Comparison of ENCODE assay signal across 8 cellular contexts in genomic region chr17:58329035-58329807, GRCh38.
A peak's percentile ranks its signal among the peaks of the same experiment; 100 is the strongest.
DNase-seq lines count a peak whose midpoint lies in the region; ATAC-seq and TF ChIP-seq lines count a peak whose summit lies in the region.

No MANE protein-coding gene starts in this region.

- ATAC-seq in GM19025 (IDR thresholded peaks at IDR 0.05; ENCODE audit: low read depth, unreplicated experiment): peak; percentile 34
- ATAC-seq in HG03139 (IDR thresholded peaks at IDR 0.05; ENCODE audit: unreplicated experiment): peak; percentile 33
- ATAC-seq in stimulated activated memory B cell treated with anti-CD40 and anti-IgM and Interleukin-4, amounts not matched to agents 10 μg/mL and 1 μg/mL and 100 μg/mL, for 72 hours: peak; percentile 63

- peaks cover 30% of the 10 kb centered on the region for H3K36me3 Mint-ChIP-seq in stimulated activated memory B cell treated with anti-CD40 and anti-IgM and Interleukin-4, amounts not matched to agents 10 μg/mL and 1 μg/mL and 100 μg/mL, for 72 hours

- peaks cover 20% of the 10 kb centered on the region for H3K79me2 ChIP-seq in SU-DHL-6 (ENCODE audit: insufficient read depth, low read length)

- TF ChIP-seq CTCF in AG04449 (IDR thresholded peaks at IDR 0.05; ENCODE audit: insufficient read depth, low read length, missing control alignments) (peak; percentile 30), SU-DHL-6 (IDR thresholded peaks at IDR 0.05; ENCODE audit: insufficient read depth, low read length, poor library complexity, severe bottlenecking) (peak; percentile 71), astrocyte of the spinal cord (IDR thresholded peaks at IDR 0.05; ENCODE audit: low read depth, low read length) (peak; percentile 29)

- H3K9me3 ChIP-seq in SU-DHL-6 (ENCODE audit: insufficient read depth, low read length): no peaks in the 10 kb centered on the region

- H3K27me3 Mint-ChIP-seq in stimulated activated memory B cell treated with anti-CD40 and anti-IgM and Interleukin-4, amounts not matched to agents 10 μg/mL and 1 μg/mL and 100 μg/mL, for 72 hours: peaks cover 8% of the 10 kb centered on the region

- no peaks in the 10 kb centered on the region for H4K20me1 ChIP-seq in SU-DHL-6 (ENCODE audit: low read depth, low read length)

- peak overlapping the region; percentile 41 for H3K9ac ChIP-seq in SU-DHL-6 (ENCODE audit: low read length)

- in situ Hi-C loops in astrocyte of the spinal cord (cut with HindIII; ENCODE audit: low sequenced_read_pairs): no loop called here

- peaks cover 68% of the 10 kb centered on the region for H3K4me1 Mint-ChIP-seq in stimulated activated memory B cell treated with anti-CD40 and anti-IgM and Interleukin-4, amounts not matched to agents 10 μg/mL and 1 μg/mL and 100 μg/mL, for 72 hours

- CTCF ChIA-PET in AG04449 (lab: Yijun Ruan, JAX): interaction anchor here (1.5 to 1.9 kb wide), 2 partner anchors 8 to 79 kb away, joined by 4 to 10 read pairs; no protein-coding TSS in a partner anchor

- H3K4me3 ChIP-seq in AG04449 (ENCODE audit: low read depth, low read length) (no peak overlapping the region), SU-DHL-6 (ENCODE audit: insufficient read depth, low read length, poor library complexity, severe bottlenecking) (no peak overlapping the region), astrocyte of the spinal cord (ENCODE audit: low read depth, low read length) (no peak overlapping the region)

- H3K27me3 ChIP-seq in SU-DHL-6 (ENCODE audit: low read length): no peaks in the 10 kb centered on the region

- H3K27ac ChIP-seq in SU-DHL-6 (ENCODE audit: low read depth, low read length): peak overlapping the region; percentile 97

- peak overlapping the region; percentile 76 for H3K4me2 ChIP-seq in SU-DHL-6 (ENCODE audit: low read depth, low read length, poor library complexity, severe bottlenecking)

- H3K9me3 Mint-ChIP-seq in stimulated activated memory B cell treated with anti-CD40 and anti-IgM and Interleukin-4, amounts not matched to agents 10 μg/mL and 1 μg/mL and 100 μg/mL, for 72 hours: no peaks in the 10 kb centered on the region

- H3F3A ChIP-seq in SU-DHL-6 (ENCODE audit: insufficient read depth): peaks cover 67% of the 10 kb centered on the region

- H2AFZ ChIP-seq in SU-DHL-6 (ENCODE audit: low read depth, low read length, severe bottlenecking): no peak overlapping the region

- H3K36me3 ChIP-seq in SU-DHL-6 (ENCODE audit: low read length): peaks cover 20% of the 10 kb centered on the region

- peak overlapping the region; percentile 85 for H3K4me3 Mint-ChIP-seq in stimulated activated memory B cell treated with anti-CD40 and anti-IgM and Interleukin-4, amounts not matched to agents 10 μg/mL and 1 μg/mL and 100 μg/mL, for 72 hours

- DNase-seq in AG04449 (ENCODE audit: low read depth, low spot score) (no peak), astrocyte of the spinal cord (ENCODE audit: low read depth, low spot score) (no peak), medulla oblongata (ENCODE audit: extremely low spot score) (peak; percentile 75), NCI-H446 treated with DMSO at 0.1 percent for 48 hours (lab: John Stamatoyannopoulos, UW) (no peak)

- peak overlapping the region; percentile 100 for H3K27ac Mint-ChIP-seq in stimulated activated memory B cell treated with anti-CD40 and anti-IgM and Interleukin-4, amounts not matched to agents 10 μg/mL and 1 μg/mL and 100 μg/mL, for 72 hours

- H3K9me2 ChIP-seq in SU-DHL-6 (replicated peaks; ENCODE audit: insufficient read depth, low read length): no peaks in the 10 kb centered on the region

- POLR2A ChIA-PET in AG04449 (lab: Yijun Ruan, JAX): no interaction called here
